ENCODE assay signal across 8 cellular contexts in the genomic region with DNA sequence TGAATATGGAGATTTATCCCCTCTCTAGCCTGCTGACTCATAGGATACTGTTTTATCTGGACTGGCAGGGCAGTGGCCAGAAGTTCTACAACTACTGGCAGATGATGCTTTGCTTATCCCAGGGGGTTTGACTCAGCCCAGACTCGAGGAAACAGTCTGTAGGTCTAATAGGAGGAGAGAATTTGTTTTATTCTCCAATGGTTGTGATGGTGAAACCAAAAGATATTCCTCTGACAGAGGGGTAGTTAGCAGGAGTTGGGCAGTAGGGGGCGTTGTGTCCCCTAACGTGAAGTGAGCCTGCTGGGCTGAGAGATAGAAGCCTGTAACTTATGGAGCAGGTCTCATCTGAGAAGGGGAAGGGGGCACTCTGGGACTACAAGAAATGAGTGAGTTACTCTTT.
A peak's percentile ranks its signal among the peaks of the same experiment; 100 is the strongest.
DNase-seq lines count a peak whose midpoint lies in the region; ATAC-seq and TF ChIP-seq lines count a peak whose summit lies in the region.

No MANE protein-coding gene starts in this region.

- no peaks in the 10 kb centered on the region for H3K9me2 ChIP-seq in GM23248 (ENCODE audit: insufficient read depth)

- H2AFZ ChIP-seq in GM23248, result no peak overlapping the region

- no peaks in the 10 kb centered on the region for H3K9me3 ChIP-seq in GM23248 (ENCODE audit: low read depth)
- no peaks in the 10 kb centered on the region for H3K9me3 ChIP-seq in heart right ventricle

- H4K20me1 ChIP-seq in GM23248 (ENCODE audit: insufficient read depth), result no peaks in the 10 kb centered on the region

- H3K27ac ChIP-seq in GM23248, result no peak overlapping the region
- no peak overlapping the region for H3K27ac ChIP-seq in heart right ventricle

- DNase-seq in AG04449 (ENCODE audit: low read depth, low spot score) (no peak), GM23248 (peak; percentile 66), SHP77 treated with DMSO at 0.1 percent for 48 hours (lab: John Stamatoyannopoulos, UW) (peak; percentile 2), heart right ventricle (peak in 1 of 2 donors; percentile 20)
- no peak for DNase-seq in activated T-cell treated with anti-CD3 and anti-CD28 coated beads, Interleukin-2, amount 50 U/mL, for 1 hour

- H3K4me1 ChIP-seq in GM23248 (ENCODE audit: insufficient read depth) (no peaks in the 10 kb centered on the region), heart right ventricle (no peaks in the 10 kb centered on the region)

- no peak overlapping the region for H3K9ac ChIP-seq in GM23248

- intact Hi-C loops in heart right ventricle (cut with DNase I), result loop anchor here in 7 of 10 donors (5.0 kb wide), 1 partner anchor 156 kb away; no protein-coding TSS in a partner anchor

- POLR2A ChIA-PET in AG04449 (lab: Yijun Ruan, JAX), result no interaction called here

- WGBS in GM23248 (ENCODE audit: low coverage in 1 of 2, low lambda C conversion rate in 2 of 2, missing lambda C conversion rate in 2 of 2), 2 experiments, result 1 to 3% methylated on average over 3 of the region's 3 CpGs
- WGBS in heart right ventricle, 2 donors, result 2 to 4% methylated on average over 3 of the region's 3 CpGs

- CTCF ChIA-PET in AG04449 (lab: Yijun Ruan, JAX), result interaction anchor here (1.0 kb wide), 2 partner anchors 18 to 27 kb away, joined by 3 read pairs; no protein-coding TSS in a partner anchor

- ATAC-seq in heart right ventricle, result peak in 5 of 8 donors; percentile 19 to 89 (median 55)
- ATAC-seq in HG02938 (IDR thresholded peaks at IDR 0.05; ENCODE audit: unreplicated experiment), result no peak
- no peak for ATAC-seq in GM21526 (IDR thresholded peaks at IDR 0.05; ENCODE audit: low FRiP score, unreplicated experiment)
- ATAC-seq in GM18868 (IDR thresholded peaks at IDR 0.05; ENCODE audit: unreplicated experiment), result no peak

- H3K4me2 ChIP-seq in GM23248 (ENCODE audit: unreplicated experiment), result no peak overlapping the region

- H3K4me3 ChIP-seq in AG04449 (ENCODE audit: low read depth, low read length) (no peak overlapping the region), GM23248 (no peak overlapping the region), heart right ventricle (no peak overlapping the region)

- in situ Hi-C loops in GM23248 (cut with MboI), result no loop called here

- H3K36me3 ChIP-seq in GM23248 (ENCODE audit: low read depth), result no peaks in the 10 kb centered on the region
- H3K36me3 ChIP-seq in heart right ventricle, result no peaks in the 10 kb centered on the region

- no peaks in the 10 kb centered on the region for H3F3A ChIP-seq in GM23248 (ENCODE audit: insufficient read depth)

- peaks cover 9% of the 10 kb centered on the region; the same call in 1 of the 2 replicates for H3K27me3 ChIP-seq in GM23248 (replicated peaks; ENCODE audit: insufficient read depth)
- peaks cover 0 to 20% (median 12%) of the 10 kb centered on the region in 7 donors for H3K27me3 ChIP-seq in heart right ventricle

- peak; percentile 3 for TF ChIP-seq CTCF in AG04449 (IDR thresholded peaks at IDR 0.05; ENCODE audit: insufficient read depth, low read length, missing control alignments)
- peak; percentile 15 to 66 (median 54) for TF ChIP-seq CTCF in heart right ventricle (IDR thresholded peaks at IDR 0.05)

- no peaks in the 10 kb centered on the region for H3K79me2 ChIP-seq in GM23248 (ENCODE audit: insufficient read depth)

Comparison
In these comparisons a context has a peak if more than half of its experiments do, and no peak if none do; other contexts are left out.
1. DNase-seq: peak in GM23248 (single experiment) and SHP77 treated with DMSO at 0.1 percent for 48 hours (single experiment); none in AG04449 (single experiment) and activated T-cell treated with anti-CD3 and anti-CD28 coated beads, Interleukin-2, amount 50 U/mL, for 1 hour (single experiment).
2. ATAC-seq: peak in heart right ventricle (5 of 8); none in HG02938 (single experiment), GM21526 (single experiment) and GM18868 (single experiment).